ENCODE assay signal across 1 cellular context in genomic region chr4:183098723-183099536, GRCh38.
TF ChIP-seq lines count a peak whose summit lies in the region.

WWC2 (plus strand) TSS chr4:183099257; CDS start chr4:183099492, 235 bp downstream.

TF ChIP-seq in WTC11, 78 proteins besides CTCF, POLR2A, EP300 and RAD21 (continued from another document and continues in another):
- TF ChIP-seq, protein P1, sequence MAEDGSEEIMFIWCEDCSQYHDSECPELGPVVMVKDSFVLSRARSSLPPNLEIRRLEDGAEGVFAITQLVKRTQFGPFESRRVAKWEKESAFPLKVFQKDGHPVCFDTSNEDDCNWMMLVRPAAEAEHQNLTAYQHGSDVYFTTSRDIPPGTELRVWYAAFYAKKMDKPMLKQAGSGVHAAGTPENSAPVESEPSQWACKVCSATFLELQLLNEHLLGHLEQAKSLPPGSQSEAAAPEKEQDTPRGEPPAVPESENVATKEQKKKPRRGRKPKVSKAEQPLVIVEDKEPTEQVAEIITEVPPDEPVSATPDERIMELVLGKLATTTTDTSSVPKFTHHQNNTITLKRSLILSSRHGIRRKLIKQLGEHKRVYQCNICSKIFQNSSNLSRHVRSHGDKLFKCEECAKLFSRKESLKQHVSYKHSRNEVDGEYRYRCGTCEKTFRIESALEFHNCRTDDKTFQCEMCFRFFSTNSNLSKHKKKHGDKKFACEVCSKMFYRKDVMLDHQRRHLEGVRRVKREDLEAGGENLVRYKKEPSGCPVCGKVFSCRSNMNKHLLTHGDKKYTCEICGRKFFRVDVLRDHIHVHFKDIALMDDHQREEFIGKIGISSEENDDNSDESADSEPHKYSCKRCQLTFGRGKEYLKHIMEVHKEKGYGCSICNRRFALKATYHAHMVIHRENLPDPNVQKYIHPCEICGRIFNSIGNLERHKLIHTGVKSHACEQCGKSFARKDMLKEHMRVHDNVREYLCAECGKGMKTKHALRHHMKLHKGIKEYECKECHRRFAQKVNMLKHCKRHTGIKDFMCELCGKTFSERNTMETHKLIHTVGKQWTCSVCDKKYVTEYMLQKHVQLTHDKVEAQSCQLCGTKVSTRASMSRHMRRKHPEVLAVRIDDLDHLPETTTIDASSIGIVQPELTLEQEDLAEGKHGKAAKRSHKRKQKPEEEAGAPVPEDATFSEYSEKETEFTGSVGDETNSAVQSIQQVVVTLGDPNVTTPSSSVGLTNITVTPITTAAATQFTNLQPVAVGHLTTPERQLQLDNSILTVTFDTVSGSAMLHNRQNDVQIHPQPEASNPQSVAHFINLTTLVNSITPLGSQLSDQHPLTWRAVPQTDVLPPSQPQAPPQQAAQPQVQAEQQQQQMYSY (CRISPR knock-in tag; IDR thresholded peaks at IDR 0.05): no peak
- TF ChIP-seq ATF6 (CRISPR knock-in tag; IDR thresholded peaks at IDR 0.05) (0 out of 2 replicates have a peak, but pooled peaks have one; percentile 47), MYBL2 (CRISPR knock-in tag; IDR thresholded peaks at IDR 0.05) (no peak), CREM (CRISPR knock-in tag; IDR thresholded peaks at IDR 0.05) (peak; percentile 72), OVOL2 (CRISPR knock-in tag; IDR thresholded peaks at IDR 0.05; ENCODE audit: borderline replicate concordance) (no peak), ZNF219 (CRISPR knock-in tag; IDR thresholded peaks at IDR 0.05; ENCODE audit: borderline replicate concordance) (peak; percentile 81; the same call in 1 of the 2 replicates), FOXK1 (CRISPR knock-in tag; IDR thresholded peaks at IDR 0.05) (peak; percentile 51; the same call in 1 of the 2 replicates), PREB (CRISPR knock-in tag; IDR thresholded peaks at IDR 0.05; ENCODE audit: borderline replicate concordance) (no peak), FOXP4 (CRISPR knock-in tag; IDR thresholded peaks at IDR 0.05) (peak; percentile 88), HMGXB4 (CRISPR knock-in tag; IDR thresholded peaks at IDR 0.05) (peak; percentile 58; the same call in 1 of the 2 replicates), CREB1 (CRISPR knock-in tag; IDR thresholded peaks at IDR 0.05) (0 out of 2 replicates have a peak, but pooled peaks have one; percentile 67), TEAD1 (CRISPR knock-in tag; IDR thresholded peaks at IDR 0.05) (peak; percentile 99), ELF4 (CRISPR knock-in tag; IDR thresholded peaks at IDR 0.05; ENCODE audit: low read depth) (0 out of 2 replicates have a peak, but pooled peaks have one; percentile 67), MAX (CRISPR knock-in tag; IDR thresholded peaks at IDR 0.05) (peak; percentile 64), ETV6 (CRISPR knock-in tag; IDR thresholded peaks at IDR 0.05) (peak; percentile 96), AR (CRISPR knock-in tag; IDR thresholded peaks at IDR 0.05) (no peak), ATF3 (CRISPR knock-in tag; conservative IDR thresholded peaks at IDR 0.05) (no peak), TEAD4 (CRISPR knock-in tag; IDR thresholded peaks at IDR 0.05) (peak; percentile 97)
- TF ChIP-seq, protein P2, sequence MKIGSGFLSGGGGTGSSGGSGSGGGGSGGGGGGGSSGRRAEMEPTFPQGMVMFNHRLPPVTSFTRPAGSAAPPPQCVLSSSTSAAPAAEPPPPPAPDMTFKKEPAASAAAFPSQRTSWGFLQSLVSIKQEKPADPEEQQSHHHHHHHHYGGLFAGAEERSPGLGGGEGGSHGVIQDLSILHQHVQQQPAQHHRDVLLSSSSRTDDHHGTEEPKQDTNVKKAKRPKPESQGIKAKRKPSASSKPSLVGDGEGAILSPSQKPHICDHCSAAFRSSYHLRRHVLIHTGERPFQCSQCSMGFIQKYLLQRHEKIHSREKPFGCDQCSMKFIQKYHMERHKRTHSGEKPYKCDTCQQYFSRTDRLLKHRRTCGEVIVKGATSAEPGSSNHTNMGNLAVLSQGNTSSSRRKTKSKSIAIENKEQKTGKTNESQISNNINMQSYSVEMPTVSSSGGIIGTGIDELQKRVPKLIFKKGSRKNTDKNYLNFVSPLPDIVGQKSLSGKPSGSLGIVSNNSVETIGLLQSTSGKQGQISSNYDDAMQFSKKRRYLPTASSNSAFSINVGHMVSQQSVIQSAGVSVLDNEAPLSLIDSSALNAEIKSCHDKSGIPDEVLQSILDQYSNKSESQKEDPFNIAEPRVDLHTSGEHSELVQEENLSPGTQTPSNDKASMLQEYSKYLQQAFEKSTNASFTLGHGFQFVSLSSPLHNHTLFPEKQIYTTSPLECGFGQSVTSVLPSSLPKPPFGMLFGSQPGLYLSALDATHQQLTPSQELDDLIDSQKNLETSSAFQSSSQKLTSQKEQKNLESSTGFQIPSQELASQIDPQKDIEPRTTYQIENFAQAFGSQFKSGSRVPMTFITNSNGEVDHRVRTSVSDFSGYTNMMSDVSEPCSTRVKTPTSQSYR (CRISPR knock-in tag; IDR thresholded peaks at IDR 0.05): no peak
- TF ChIP-seq, protein P3, sequence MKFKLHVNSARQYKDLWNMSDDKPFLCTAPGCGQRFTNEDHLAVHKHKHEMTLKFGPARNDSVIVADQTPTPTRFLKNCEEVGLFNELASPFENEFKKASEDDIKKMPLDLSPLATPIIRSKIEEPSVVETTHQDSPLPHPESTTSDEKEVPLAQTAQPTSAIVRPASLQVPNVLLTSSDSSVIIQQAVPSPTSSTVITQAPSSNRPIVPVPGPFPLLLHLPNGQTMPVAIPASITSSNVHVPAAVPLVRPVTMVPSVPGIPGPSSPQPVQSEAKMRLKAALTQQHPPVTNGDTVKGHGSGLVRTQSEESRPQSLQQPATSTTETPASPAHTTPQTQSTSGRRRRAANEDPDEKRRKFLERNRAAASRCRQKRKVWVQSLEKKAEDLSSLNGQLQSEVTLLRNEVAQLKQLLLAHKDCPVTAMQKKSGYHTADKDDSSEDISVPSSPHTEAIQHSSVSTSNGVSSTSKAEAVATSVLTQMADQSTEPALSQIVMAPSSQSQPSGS (CRISPR knock-in tag; IDR thresholded peaks at IDR 0.05; ENCODE audit: borderline replicate concordance, low read depth): no peak
- TF ChIP-seq, protein P4, sequence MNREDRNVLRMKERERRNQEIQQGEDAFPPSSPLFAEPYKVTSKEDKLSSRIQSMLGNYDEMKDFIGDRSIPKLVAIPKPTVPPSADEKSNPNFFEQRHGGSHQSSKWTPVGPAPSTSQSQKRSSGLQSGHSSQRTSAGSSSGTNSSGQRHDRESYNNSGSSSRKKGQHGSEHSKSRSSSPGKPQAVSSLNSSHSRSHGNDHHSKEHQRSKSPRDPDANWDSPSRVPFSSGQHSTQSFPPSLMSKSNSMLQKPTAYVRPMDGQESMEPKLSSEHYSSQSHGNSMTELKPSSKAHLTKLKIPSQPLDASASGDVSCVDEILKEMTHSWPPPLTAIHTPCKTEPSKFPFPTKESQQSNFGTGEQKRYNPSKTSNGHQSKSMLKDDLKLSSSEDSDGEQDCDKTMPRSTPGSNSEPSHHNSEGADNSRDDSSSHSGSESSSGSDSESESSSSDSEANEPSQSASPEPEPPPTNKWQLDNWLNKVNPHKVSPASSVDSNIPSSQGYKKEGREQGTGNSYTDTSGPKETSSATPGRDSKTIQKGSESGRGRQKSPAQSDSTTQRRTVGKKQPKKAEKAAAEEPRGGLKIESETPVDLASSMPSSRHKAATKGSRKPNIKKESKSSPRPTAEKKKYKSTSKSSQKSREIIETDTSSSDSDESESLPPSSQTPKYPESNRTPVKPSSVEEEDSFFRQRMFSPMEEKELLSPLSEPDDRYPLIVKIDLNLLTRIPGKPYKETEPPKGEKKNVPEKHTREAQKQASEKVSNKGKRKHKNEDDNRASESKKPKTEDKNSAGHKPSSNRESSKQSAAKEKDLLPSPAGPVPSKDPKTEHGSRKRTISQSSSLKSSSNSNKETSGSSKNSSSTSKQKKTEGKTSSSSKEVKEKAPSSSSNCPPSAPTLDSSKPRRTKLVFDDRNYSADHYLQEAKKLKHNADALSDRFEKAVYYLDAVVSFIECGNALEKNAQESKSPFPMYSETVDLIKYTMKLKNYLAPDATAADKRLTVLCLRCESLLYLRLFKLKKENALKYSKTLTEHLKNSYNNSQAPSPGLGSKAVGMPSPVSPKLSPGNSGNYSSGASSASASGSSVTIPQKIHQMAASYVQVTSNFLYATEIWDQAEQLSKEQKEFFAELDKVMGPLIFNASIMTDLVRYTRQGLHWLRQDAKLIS (CRISPR knock-in tag; IDR thresholded peaks at IDR 0.05; ENCODE audit: borderline replicate concordance): peak; percentile 74; the same call in 1 of the 2 replicates
